13 cellular contexts compared by ENCODE assay signal in genomic region chr1:183027791-183028190, GRCh38. TPM values are rescaled to one million over a fixed set of nuclear protein-coding genes. Genes with fewer than 3 reads are reported as not detected.
DNase-seq lines count a peak whose midpoint lies in the region; ATAC-seq and TF ChIP-seq lines count a peak whose summit lies in the region.
"Had no signal": no experiment of that assay in that cellular context is flagged by ENCODE, and none has a peak within 500 bp of the region (broad histone marks: within the 10 kb centered on the region; RNA-seq: fewer than 3 reads in every experiment).

No MANE protein-coding gene starts in this region.

- in situ Hi-C loops in mammary epithelial cell (cut with MboI; ENCODE audit: low sequenced_read_pairs in 2 of 2), result loop anchor here in 1 of 2 donors (10.0 kb wide), 1 partner anchor 157 kb away; the partner anchor contains the start of gene LAMC2

- peaks cover 73% of the 10 kb centered on the region for H3K4me1 ChIP-seq in A673 (ENCODE audit: insufficient read depth, low read length, poor library complexity, severe bottlenecking)
- peaks cover 33% of the 10 kb centered on the region for H3K4me1 ChIP-seq in GM23338 (ENCODE audit: insufficient read depth)
- H3K4me1 ChIP-seq in mammary epithelial cell (ENCODE audit: insufficient read depth, low read length), result peaks cover 50% of the 10 kb centered on the region

- CTCF ChIA-PET in A673 (lab: Charles Lee) (no interaction called here), mammary epithelial cell (lab: Charles Lee; ENCODE audit: low non-redundant PET) (no interaction called here)

- H3K4me3 ChIP-seq in A673 (ENCODE audit: low read depth, low read length, poor library complexity, severe bottlenecking) (no peak overlapping the region), GM23338 (no peak overlapping the region), mammary epithelial cell (replicated peaks in 1 of 3; ENCODE audit: insufficient read depth in 1 of 3, low read depth in 2 of 3, low read length in 3 of 3) (no peak overlapping the region)

- H3K36me3 ChIP-seq in A673 (ENCODE audit: insufficient read depth, low read length, poor library complexity, severe bottlenecking) (no peaks in the 10 kb centered on the region), GM23338 (ENCODE audit: insufficient read depth) (no peaks in the 10 kb centered on the region), mammary epithelial cell (ENCODE audit: insufficient read depth, low read length) (no peaks in the 10 kb centered on the region)
- H3K36me3 ChIP-seq: WERI-Rb-1 had no signal

- H3K27ac Mint-ChIP-seq in GM23338 (no peak overlapping the region), mesothelial cell of epicardium (peak overlapping the region; percentile 87)
- H3K27ac Mint-ChIP-seq: immature natural killer cell; naive thymus-derived CD4-positive, alpha-beta T cell had no signal

- ATAC-seq in GM23338, result no peak
- no peak for ATAC-seq in GM21423 (IDR thresholded peaks at IDR 0.05; ENCODE audit: unreplicated experiment)
- ATAC-seq: naive thymus-derived CD4-positive, alpha-beta T cell had no signal

- H3K27me3 Mint-ChIP-seq in GM23338 (ENCODE audit: insufficient read depth, low read depth, poor library complexity) (peaks cover 6% of the 10 kb centered on the region), mesothelial cell of epicardium (ENCODE audit: low read depth) (no peaks in the 10 kb centered on the region)

- H3K27ac ChIP-seq in A673 (ENCODE audit: low read depth, low read length, poor library complexity, severe bottlenecking) (peak overlapping the region; percentile 6), GM23338 (ENCODE audit: low read depth) (no peak overlapping the region), mammary epithelial cell (ENCODE audit: insufficient read depth, low read depth, low read length) (no peak overlapping the region)
- H3K27ac ChIP-seq: WERI-Rb-1 had no signal

- H3K27me3 ChIP-seq in A673 (replicated peaks; ENCODE audit: insufficient read depth, low read depth, low read length, poor library complexity) (no peaks in the 10 kb centered on the region), GM23338 (ENCODE audit: insufficient read depth) (peaks cover 13% of the 10 kb centered on the region), mammary epithelial cell (ENCODE audit: insufficient read depth, low read length) (no peaks in the 10 kb centered on the region)

- TF ChIP-seq CTCF in A673 (conservative IDR thresholded peaks at IDR 0.05; ENCODE audit: low read depth, low read length), result no peak
- TF ChIP-seq CTCF in GM23338 (conservative IDR thresholded peaks at IDR 0.05; ENCODE audit: low read depth in 2 of 2), result no peak
- TF ChIP-seq CTCF in mammary epithelial cell (conservative IDR thresholded peaks at IDR 0.05 in 1 of 2, IDR thresholded peaks at IDR 0.05 in 1 of 2; ENCODE audit: extremely low read depth in 1 of 2, insufficient read depth in 1 of 2, low read depth in 1 of 2, low read length in 2 of 2), result no peak
- no peak for TF ChIP-seq CTCF in mesothelial cell of epicardium (IDR thresholded peaks at IDR 0.05; ENCODE audit: unreplicated experiment)

- H3K9me3 Mint-ChIP-seq in GM23338, result no peaks in the 10 kb centered on the region
- no peaks in the 10 kb centered on the region for H3K9me3 Mint-ChIP-seq in mesothelial cell of epicardium

- peaks cover 84% of the 10 kb centered on the region for H3K79me2 ChIP-seq in GM23338 (replicated peaks; ENCODE audit: insufficient read depth)
- peaks cover 90% of the 10 kb centered on the region for H3K79me2 ChIP-seq in mammary epithelial cell (ENCODE audit: insufficient read depth, low read length)

- H3K4me1 Mint-ChIP-seq in GM23338, result peaks cover 67% of the 10 kb centered on the region
- H3K4me1 Mint-ChIP-seq in mesothelial cell of epicardium, result peaks cover 75% of the 10 kb centered on the region

- H3K9me3 ChIP-seq in A673 (ENCODE audit: low read depth, low read length, poor library complexity, severe bottlenecking) (no peaks in the 10 kb centered on the region), mammary epithelial cell (replicated peaks; ENCODE audit: insufficient read depth, low read length) (no peaks in the 10 kb centered on the region)

- H2AFZ ChIP-seq in GM23338, result no peak overlapping the region
- no peak overlapping the region for H2AFZ ChIP-seq in mammary epithelial cell (ENCODE audit: low read depth, low read length)

- H3K4me2 ChIP-seq in GM23338, result peak overlapping the region; percentile 17; the same call in 1 of the 2 replicates
- H3K4me2 ChIP-seq in mammary epithelial cell (ENCODE audit: insufficient read depth, low read depth, low read length), result peak overlapping the region; percentile 17

- DNase-seq in A673 (ENCODE audit: low spot score) (no peak), GM23338 (ENCODE audit: low spot score) (no peak), mammary epithelial cell (peak; percentile 23), mesothelial cell of epicardium (ENCODE audit: low spot score in 2 of 2, unreplicated experiment in 2 of 2) (no peak), middle frontal gyrus (ENCODE audit: extremely low spot score, low spot score) (no peak), DMS 273 treated with DMSO at 0.1 percent for 48 hours (lab: John Stamatoyannopoulos, UW) (no peak)
- DNase-seq in activated CD4-positive, alpha-beta T cell treated with anti-CD3 and anti-CD28 coated beads for 4 hours, result no peak
- DNase-seq: EL; immature natural killer cell; naive thymus-derived CD4-positive, alpha-beta T cell; SIG-M5; WERI-Rb-1 had no signal

- H3K9ac ChIP-seq in mammary epithelial cell (ENCODE audit: insufficient read depth, low read length), result no peak overlapping the region

- no peaks in the 10 kb centered on the region for H3K9me2 ChIP-seq in GM23338 (ENCODE audit: insufficient read depth)

- H3K4me3 Mint-ChIP-seq in GM23338, result peak overlapping the region; percentile 26; the same call in 1 of the 3 replicates
- H3K4me3 Mint-ChIP-seq in mesothelial cell of epicardium, result no peak overlapping the region
- H3K4me3 Mint-ChIP-seq: immature natural killer cell; naive thymus-derived CD4-positive, alpha-beta T cell had no signal

- POLR2A ChIA-PET in A673 (lab: Charles Lee; ENCODE audit: low non-redundant PET), result interaction anchor here (1.0 kb wide), 1 partner anchor 57 kb away, joined by 4 read pairs; no protein-coding TSS in a partner anchor

- dilution Hi-C loops in mammary epithelial cell (cut with HindIII; ENCODE audit: low sequenced_read_pairs), result no loop called here

- intact Hi-C loops in A673 (cut with micrococcal nuclease; ENCODE audit: unreplicated experiment), result no loop called here
- intact Hi-C loops in mammary epithelial cell (cut with micrococcal nuclease), result loop anchor here (10.0 kb wide), 1 partner anchor 607 kb away; the partner anchor contains the start of gene ARPC5

- H3K36me3 Mint-ChIP-seq in GM23338 (ENCODE audit: low read depth), result no peaks in the 10 kb centered on the region; the same call in 2 of the 3 replicates
- H3K36me3 Mint-ChIP-seq in mesothelial cell of epicardium, result no peaks in the 10 kb centered on the region
- H3K36me3 Mint-ChIP-seq: immature natural killer cell had no signal

- BruUV-seq in A673 (replicated peaks; lab: Mats Ljungman, UMichigan), result no TSS peak
- no TSS peak for BruUV-seq in mammary epithelial cell (replicated peaks; lab: Mats Ljungman, UMichigan)

- H3F3A ChIP-seq in GM23338 (replicated peaks; ENCODE audit: low read depth), result no peaks in the 10 kb centered on the region

- H4K20me1 ChIP-seq in GM23338 (replicated peaks; ENCODE audit: insufficient read depth) (peaks cover 32% of the 10 kb centered on the region), mammary epithelial cell (ENCODE audit: insufficient read depth, low read length) (no peaks in the 10 kb centered on the region)

TF ChIP-seq in GM23338, 12 proteins besides CTCF, POLR2A, EP300 and RAD21 (continues in another document):
- TF ChIP-seq, protein P1, sequence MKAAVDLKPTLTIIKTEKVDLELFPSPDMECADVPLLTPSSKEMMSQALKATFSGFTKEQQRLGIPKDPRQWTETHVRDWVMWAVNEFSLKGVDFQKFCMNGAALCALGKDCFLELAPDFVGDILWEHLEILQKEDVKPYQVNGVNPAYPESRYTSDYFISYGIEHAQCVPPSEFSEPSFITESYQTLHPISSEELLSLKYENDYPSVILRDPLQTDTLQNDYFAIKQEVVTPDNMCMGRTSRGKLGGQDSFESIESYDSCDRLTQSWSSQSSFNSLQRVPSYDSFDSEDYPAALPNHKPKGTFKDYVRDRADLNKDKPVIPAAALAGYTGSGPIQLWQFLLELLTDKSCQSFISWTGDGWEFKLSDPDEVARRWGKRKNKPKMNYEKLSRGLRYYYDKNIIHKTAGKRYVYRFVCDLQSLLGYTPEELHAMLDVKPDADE (IDR thresholded peaks at IDR 0.05), result no peak

RNA-seq across cellular contexts. Expression of gene LAMC1, which starts 4.6 kb away (rescaled TPM):
- total RNA-seq in A673 (2021), result 95.5 and 98.6 TPM in 2 replicates
- 111 and 116 TPM in 2 replicates for total RNA-seq in GM23338 (2014; rRNA removed; shearing (Covaris generic))
- polyA plus RNA-seq in GM23338 (2016; fragmentation: Nextera tagmentation; extraction: Ambion mirVana), result 18.4 and 20.5 TPM in 2 replicates
- total RNA-seq in mammary epithelial cell, result 100 to 1,000 TPM; 131 to 164 TPM
- 69.5 TPM for polyA plus RNA-seq in mammary epithelial cell
- polyA minus RNA-seq in mammary epithelial cell, result 137 TPM
- total RNA-seq in mesothelial cell of epicardium, result 164 to 170 TPM (median 168 TPM) in 3 replicates
- polyA plus RNA-seq: naive thymus-derived CD4-positive, alpha-beta T cell had no signal
